ENCODE assay signal across 24 cellular contexts in genomic region chr4:98664959-98665358, GRCh38. TPM values are rescaled to one million over a fixed set of nuclear protein-coding genes. Genes with fewer than 3 reads are reported as not detected.
A peak's percentile ranks its signal among the peaks of the same experiment; 100 is the strongest.
DNase-seq lines count a peak whose midpoint lies in the region; ATAC-seq, FAIRE-seq and TF ChIP-seq lines count a peak whose summit lies in the region.
"Had no signal": no experiment of that assay in that cellular context is flagged by ENCODE, and none has a peak within 500 bp of the region (broad histone marks: within the 10 kb centered on the region; RNA-seq: fewer than 3 reads in every experiment).

No MANE protein-coding gene starts in this region.

- H3F3A ChIP-seq in PC-3 (ENCODE audit: low read length, unreplicated experiment) = peaks cover under 1% of the 10 kb centered on the region

- H3K9me2 ChIP-seq in PC-3 (replicated peaks; ENCODE audit: low read length) = no peaks in the 10 kb centered on the region

- no peaks in the 10 kb centered on the region for H3K27me3 Mint-ChIP-seq in CD4-positive, alpha-beta T cell
- H3K27me3 Mint-ChIP-seq: natural killer cell treated with Interleukin-12 subunit alpha and Interleukin-12 subunit beta and Interleukin-15 and Interleukin-18, amount 100 ng/mL, for 72 hours had no signal

- H3K9me1 ChIP-seq in K562 (ENCODE audit: control insufficient read depth, insufficient read depth, low read length) = no peaks in the 10 kb centered on the region

- H3K4me1 ChIP-seq in OCI-LY3 (ENCODE audit: low read length) = peaks cover 34% of the 10 kb centered on the region
- no peaks in the 10 kb centered on the region; a peak in 3 of 5 replicates for H3K4me1 ChIP-seq in K562 (replicated peaks in 1 of 2; ENCODE audit: control insufficient read depth in 2 of 2, insufficient read depth in 2 of 2, low read length in 2 of 2)
- peaks cover 36% of the 10 kb centered on the region for H3K4me1 ChIP-seq in PC-3 (ENCODE audit: insufficient read depth, low read length)
- H3K4me1 ChIP-seq: BE2C, prostate gland had no signal

- H3K79me2 ChIP-seq in OCI-LY3 (ENCODE audit: low read length) (no peaks in the 10 kb centered on the region), K562 (ENCODE audit: control insufficient read depth, insufficient read depth, low read length) (no peaks in the 10 kb centered on the region), PC-3 (ENCODE audit: low read length) (no peaks in the 10 kb centered on the region)
- H3K79me2 ChIP-seq: hepatocyte had no signal

- H2AFZ ChIP-seq in OCI-LY3 (ENCODE audit: low read depth, low read length) (no peak overlapping the region), K562 (ENCODE audit: low read depth, low read length) (no peak overlapping the region), PC-3 (ENCODE audit: low read length) (no peak overlapping the region)
- H2AFZ ChIP-seq: GM23248, hepatocyte had no signal

- TF ChIP-seq CTCF in CD4-positive, alpha-beta T cell (IDR thresholded peaks at IDR 0.05) = no peak
- TF ChIP-seq CTCF in OCI-LY3 (IDR thresholded peaks at IDR 0.05; ENCODE audit: low read depth, low read length) (no peak), K562 (IDR thresholded peaks at IDR 0.05 in 2 of 3, conservative IDR thresholded peaks at IDR 0.05 in 1 of 3; ENCODE audit: insufficient read depth in 2 of 3, low read depth in 1 of 3, low read length in 3 of 3) (no peak), PC-3 (conservative IDR thresholded peaks at IDR 0.05; ENCODE audit: low read depth, low read length) (no peak)

- H3K36me3 Mint-ChIP-seq in CD4-positive, alpha-beta T cell (ENCODE audit: low read depth) = no peaks in the 10 kb centered on the region
- H3K36me3 Mint-ChIP-seq: natural killer cell treated with Interleukin-12 subunit alpha and Interleukin-12 subunit beta and Interleukin-15 and Interleukin-18, amount 100 ng/mL, for 72 hours had no signal

- intact Hi-C loops in CD4-positive, alpha-beta T cell (cut with DNase I, micrococcal nuclease) = loop anchor here in 1 of 2 experiments (5.0 to 10.0 kb wide), 3 partner anchors 332 to 902 kb away; partner anchors contain the start of genes METAP1 and STPG2
- intact Hi-C loops in K562 (cut with micrococcal nuclease) (no loop called here), sciatic nerve (cut with DNase I) (loop anchor here (10.0 kb wide), 1 partner anchor 200 kb away; no protein-coding TSS in a partner anchor), PC-3 (cut with micrococcal nuclease) (no loop called here)

- H4K20me1 ChIP-seq in OCI-LY3 (ENCODE audit: insufficient read depth, low read length) (no peaks in the 10 kb centered on the region), K562 (replicated peaks; ENCODE audit: control insufficient read depth, insufficient read depth, low read length) (no peaks in the 10 kb centered on the region), PC-3 (ENCODE audit: low read length) (no peaks in the 10 kb centered on the region)

- in situ Hi-C loops in ACHN (cut with HindIII; ENCODE audit: low pct_ligation_motif_present, low pct_unique_long_range_greater_than_20kb, low sequenced_read_pairs) = no loop called here
- in situ Hi-C loops in K562 (cut with MboI) = no loop called here

- H3K4me2 ChIP-seq in OCI-LY3 (ENCODE audit: low read length) = no peak overlapping the region
- H3K4me2 ChIP-seq in K562 (ENCODE audit: insufficient read depth, low read length) = no peak overlapping the region
- no peak overlapping the region for H3K4me2 ChIP-seq in PC-3 (ENCODE audit: low read length)
- H3K4me2 ChIP-seq: hepatocyte had no signal

- no peak for ATAC-seq in CD4-positive, alpha-beta T cell (ENCODE audit: poor library complexity)
- no peak for ATAC-seq in K562
- no peak for ATAC-seq in GM19351 (IDR thresholded peaks at IDR 0.05; ENCODE audit: unreplicated experiment)
- no peak for ATAC-seq in sciatic nerve
- no peak for ATAC-seq in PC-3
- ATAC-seq: natural killer cell treated with Interleukin-12 subunit alpha and Interleukin-12 subunit beta and Interleukin-15 and Interleukin-18, amount 100 ng/mL, for 72 hours; Right ventricle myocardium inferior had no signal

- BruUV-seq in K562 (replicated peaks; lab: Mats Ljungman, UMichigan) = no TSS peak
- BruUV-seq in PC-3 (replicated peaks; lab: Mats Ljungman, UMichigan) = no TSS peak

- TF ChIP-seq EP300 in K562 (IDR thresholded peaks at IDR 0.05; ENCODE audit: low read length) = no peak

- no peak overlapping the region for H3K9ac ChIP-seq in OCI-LY3 (ENCODE audit: low read length)
- H3K9ac ChIP-seq in K562 (ENCODE audit: insufficient read depth in 1 of 2, low read depth in 2 of 2, low read length in 2 of 2) = no peak overlapping the region
- H3K9ac ChIP-seq in PC-3 (ENCODE audit: low read length) = no peak overlapping the region
- H3K9ac ChIP-seq: GM23248 had no signal

- H3K4me3 Mint-ChIP-seq in CD4-positive, alpha-beta T cell = no peak overlapping the region

- H3K4me3 ChIP-seq in OCI-LY3 (ENCODE audit: low read length) = no peak overlapping the region
- no peak overlapping the region for H3K4me3 ChIP-seq in K562
- H3K4me3 ChIP-seq in PC-3 (ENCODE audit: low read length) = no peak overlapping the region
- H3K4me3 ChIP-seq: GM23248, hepatocyte, prostate gland had no signal

- no peaks in the 10 kb centered on the region for H3K9me3 Mint-ChIP-seq in CD4-positive, alpha-beta T cell
- H3K9me3 Mint-ChIP-seq: natural killer cell treated with Interleukin-12 subunit alpha and Interleukin-12 subunit beta and Interleukin-15 and Interleukin-18, amount 100 ng/mL, for 72 hours had no signal

- POLR2A ChIA-PET in CD4-positive, alpha-beta T cell (lab: Charles Lee) = interaction anchor here (0.8 to 1.6 kb wide), 3 partner anchors 15 to 330 kb away, joined by 3 to 4 read pairs (median 3); partner anchors contain the start of gene METAP1
- POLR2A ChIA-PET in K562 (lab: Yijun Ruan, JAX) (no interaction called here), PC-3 (lab: Charles Lee; ENCODE audit: unreplicated experiment) (no interaction called here)

- DNase-seq in ACHN (peak; percentile 8), K562 (ENCODE audit: extremely low read depth in 1 of 4, low spot score in 3 of 4) (no peak), sciatic nerve (ENCODE audit: low spot score) (no peak), PC-3 (no peak)
- no peak for DNase-seq in CD4-positive, alpha-beta T cell
- DNase-seq: activated naive CD4-positive, alpha-beta T cell; BE2C; brain microvascular endothelial cell; cortex of kidney; DMS153; GM23248; NCI-H1436 treated with DMSO at 0.1 percent for 48 hours; NCI-H2227 treated with DMSO at 0.1 percent for 48 hours; small intestine; stimulated activated CD4-positive, alpha-beta T cell treated with anti-CD3 and anti-CD28 coated beads, Interleukin-4, amount 100 ng/mL, for 24 hours had no signal

- peak overlapping the region; percentile 96 for H3K27ac ChIP-seq in CD4-positive, alpha-beta T cell (ENCODE audit: low read depth, low read length)
- H3K27ac ChIP-seq in OCI-LY3 (ENCODE audit: low read length) (0 out of 2 replicates have a peak overlapping the region, but pooled peaks have one; percentile 97), K562 (ENCODE audit: extremely low read depth, low read depth, low read length) (no peak overlapping the region), PC-3 (ENCODE audit: low read length) (no peak overlapping the region)
- H3K27ac ChIP-seq: brain microvascular endothelial cell, GM23248, hepatocyte, prostate gland had no signal

- peak overlapping the region; percentile 98 for H3K27ac Mint-ChIP-seq in CD4-positive, alpha-beta T cell

- H3K36me3 ChIP-seq in OCI-LY3 (replicated peaks; ENCODE audit: low read depth, low read length) (peaks cover 13% of the 10 kb centered on the region), K562 (ENCODE audit: control insufficient read depth, insufficient read depth, low read length) (no peaks in the 10 kb centered on the region), PC-3 (ENCODE audit: low read depth, low read length) (no peaks in the 10 kb centered on the region)
- H3K36me3 ChIP-seq: BE2C, brain microvascular endothelial cell, prostate gland had no signal

- no peak for TF ChIP-seq POLR2A in K562 (conservative IDR thresholded peaks at IDR 0.05)

- FAIRE-seq in K562 (lab: Jason Lieb, UNC) = no peak
- FAIRE-seq: endothelial cell of umbilical vein, HTR-8/SVneo, keratinocyte, small intestine had no signal

- WGBS in K562 (ENCODE audit: insufficient coverage, low coverage, missing lambda C conversion rate) = 86% methylated on average over 4 of the region's 4 CpGs

- CTCF ChIA-PET in CD4-positive, alpha-beta T cell (lab: Charles Lee) = no interaction called here
- CTCF ChIA-PET in K562 (lab: Yijun Ruan, JAX; ENCODE audit: low intra/inter-chr PET ratio) = no interaction called here
- CTCF ChIA-PET in PC-3 (lab: Charles Lee) = no interaction called here

- no peak for TF ChIP-seq RAD21 in K562 (CRISPR knock-in tag; conservative IDR thresholded peaks at IDR 0.05 in 1 of 2, IDR thresholded peaks at IDR 0.05 in 1 of 2)

- peaks cover 50% of the 10 kb centered on the region for H3K4me1 Mint-ChIP-seq in CD4-positive, alpha-beta T cell (ENCODE audit: low read depth)

- H3K27me3 ChIP-seq in CD4-positive, alpha-beta T cell (ENCODE audit: control insufficient read depth, insufficient read depth, low read length) = no peaks in the 10 kb centered on the region
- H3K27me3 ChIP-seq in OCI-LY3 (ENCODE audit: low read depth, low read length) = no peaks in the 10 kb centered on the region
- H3K27me3 ChIP-seq in K562 (ENCODE audit: control insufficient read depth in 2 of 2, insufficient read depth in 2 of 2, low read length in 2 of 2) = peaks cover 3 to 4% of the 10 kb centered on the region in 2 experiments; a peak in 2 of 5 replicates
- no peaks in the 10 kb centered on the region for H3K27me3 ChIP-seq in PC-3 (ENCODE audit: low read length)
- H3K27me3 ChIP-seq: brain microvascular endothelial cell, hepatocyte had no signal

- H3K9me3 ChIP-seq in CD4-positive, alpha-beta T cell (ENCODE audit: control insufficient read depth, low read length) = no peaks in the 10 kb centered on the region
- H3K9me3 ChIP-seq in OCI-LY3 (ENCODE audit: insufficient read depth, low read length) (peaks cover 12% of the 10 kb centered on the region; the same call in 1 of the 2 replicates), K562 (replicated peaks; ENCODE audit: control insufficient read depth, insufficient read depth, low read depth, low read length) (no peaks in the 10 kb centered on the region), PC-3 (ENCODE audit: low read length) (no peaks in the 10 kb centered on the region)
- H3K9me3 ChIP-seq: BE2C, prostate gland had no signal

RNA-seq across cellular contexts. Expression of gene TSPAN5, which starts 6.5 kb away (rescaled TPM):
- 1 to 10 TPM; 1.8 to 2.8 TPM for total RNA-seq in CD4-positive, alpha-beta T cell
- 1.8 and 1.9 TPM in 2 replicates for total RNA-seq in K562 (2011; cell fraction: chromatin; rRNA removed; ENCODE audit: low replicate concordance)
- 0.79 and 3.2 TPM in 2 replicates for total RNA-seq in K562 (2011; cell fraction: nucleolus; rRNA removed)
- total RNA-seq in K562 (2011; cell fraction: nucleoplasm; rRNA removed) = 0.59 and 2.9 TPM in 2 replicates
- total RNA-seq in K562 (2014; rRNA removed) (0.61 and 0.86 TPM in 2 replicates), K562 (2014; rRNA removed; fragmentation: Illumina TruSeq; extraction: Trizol) (0.69 and 0.80 TPM in 2 replicates), K562 (2015; rRNA removed; fragmentation: Illumina TruSeq; extraction: Trizol) (0.38 and 0.58 TPM in 2 replicates), K562 (2021) (1.5 TPM in 2 replicates), sciatic nerve (19.1 TPM), PC-3 (2014; rRNA removed) (41.8 and 50.3 TPM in 2 replicates)
- polyA plus RNA-seq in K562 (2011; rRNA removed) (0.60 and 6.6 TPM in 2 replicates), K562 (2014; fragmentation: Illumina TruSeq; extraction: Trizol) (0.88 and 1.1 TPM in 2 replicates), K562 (2014; fragmentation: Nextera tagmentation; extraction: Ambion mirVana) (under 1 TPM; 0.59 to 0.73 TPM), K562 (2014; rRNA removed) (0.62 and 1.2 TPM in 2 replicates)
- 0.59 and 3.8 TPM in 2 replicates for polyA plus RNA-seq in K562 (2011; cell fraction: cytosol; rRNA removed)
- polyA plus RNA-seq in K562 (2011; cell fraction: nucleus; rRNA removed) = 0.51 and 3.1 TPM in 2 replicates
- 1.2 and 1.5 TPM in 2 replicates for polyA plus RNA-seq in K562 (2012)
- 0.93 and 5.2 TPM in 2 replicates for polyA minus RNA-seq in K562 (2011; rRNA and poly(A)+ RNA removed)
- polyA minus RNA-seq in K562 (2011; cell fraction: cytosol; rRNA and poly(A)+ RNA removed) = 4.5 TPM in 1 of 2 replicates, not detected in the other
- polyA minus RNA-seq in K562 (2011; cell fraction: nucleus; rRNA and poly(A)+ RNA removed) = 0.22 and 1.9 TPM in 2 replicates

Comparison
In these comparisons a context has a peak if more than half of its experiments do, and no peak if none do; other contexts are left out.
1. H3K27ac ChIP-seq: peak in CD4-positive, alpha-beta T cell (single experiment) and OCI-LY3 (single experiment); none in K562 (single experiment) and PC-3 (single experiment).